ENCODE assay signal across 10 cellular contexts in the genomic region with DNA sequence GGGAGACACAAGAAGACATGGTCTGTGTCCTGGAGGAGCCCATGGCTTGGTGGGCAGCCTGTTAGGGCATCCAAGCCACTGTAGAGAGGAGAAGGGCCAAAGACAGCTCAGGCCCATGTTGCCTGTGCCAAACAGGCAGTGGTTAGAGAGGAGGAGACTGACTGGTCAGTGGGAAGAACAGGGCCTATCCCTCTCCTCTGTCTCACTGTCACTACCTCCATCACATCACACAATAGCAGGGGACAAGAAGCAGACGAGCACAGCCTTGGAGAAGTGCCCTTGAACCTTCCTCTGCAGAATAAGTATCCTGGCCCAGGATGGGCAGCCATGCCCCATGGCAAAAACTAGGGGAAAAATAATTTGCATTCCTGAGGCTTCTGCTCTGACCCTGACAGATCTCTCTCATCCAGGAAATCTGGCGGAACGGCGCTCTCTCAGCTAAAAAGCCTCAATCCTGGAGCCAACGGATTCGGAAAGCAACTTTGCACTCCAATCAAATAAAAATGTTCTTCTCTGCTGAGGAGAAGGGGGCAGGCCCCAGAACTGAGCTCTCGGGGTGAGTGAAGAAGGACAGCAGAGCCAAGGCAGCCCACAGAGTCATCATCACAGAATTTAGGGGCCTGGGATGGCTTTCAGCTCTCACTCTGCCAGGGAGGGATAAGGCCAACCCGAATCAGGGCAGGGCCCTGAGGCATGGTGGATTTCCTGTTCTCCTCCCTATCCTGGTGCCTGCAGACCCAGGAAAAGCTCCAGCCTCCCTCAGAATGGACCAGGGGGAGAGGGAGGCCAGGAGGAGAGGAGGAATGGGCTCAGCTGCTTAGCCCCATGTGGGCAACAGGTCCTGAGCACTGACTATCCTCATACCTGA. TPM values are rescaled to one million over a fixed set of nuclear protein-coding genes. Genes with fewer than 3 reads are reported as not detected.
DNase-seq lines count a peak whose midpoint lies in the region; ATAC-seq, FAIRE-seq and TF ChIP-seq lines count a peak whose summit lies in the region.
"Had no signal": no experiment of that assay in that cellular context is flagged by ENCODE, and none has a peak within 500 bp of the region (broad histone marks: within the 10 kb centered on the region; RNA-seq: fewer than 3 reads in every experiment).

No MANE protein-coding gene starts in this region.

- H3K27me3 Mint-ChIP-seq in dendritic cell treated with granulocyte-macrophage colony-stimulating factor and Interleukin-4, amounts not matched to agents 40 ng/mL and 50 ng/mL, for 4 days, result peaks cover 34% of the 10 kb centered on the region
- H3K27me3 Mint-ChIP-seq in naive thymus-derived CD4-positive, alpha-beta T cell, result peaks cover 0 to 19% (median 0%) of the 10 kb centered on the region in 5 donors

- intact Hi-C loops in Right ventricle myocardium inferior (cut with DNase I), result no loop called here
- intact Hi-C loops in cardiac septum (cut with DNase I), result no loop called here
- intact Hi-C loops in dendritic cell treated with granulocyte-macrophage colony-stimulating factor and Interleukin-4, amounts not matched to agents 40 ng/mL and 50 ng/mL, for 4 days (cut with micrococcal nuclease), result no loop called here
- intact Hi-C loops in naive thymus-derived CD4-positive, alpha-beta T cell (cut with micrococcal nuclease), result no loop called here
- intact Hi-C loops in kidney (cut with DNase I), result no loop called here

- no peak for DNase-seq in Right ventricle myocardium inferior (ENCODE audit: missing footprints)
- no peak for DNase-seq in cardiac septum (ENCODE audit: low spot score)
- no peak for DNase-seq in naive thymus-derived CD4-positive, alpha-beta T cell
- no peak for DNase-seq in dermis blood vessel endothelial cell
- DNase-seq in kidney, result no peak
- DNase-seq in LoVo (ENCODE audit: low spot score), result no peak

- H3K36me3 ChIP-seq in naive thymus-derived CD4-positive, alpha-beta T cell (ENCODE audit: control insufficient read depth in 2 of 3, insufficient read depth in 3 of 3, low read length in 3 of 3), result no peaks in the 10 kb centered on the region
- no peaks in the 10 kb centered on the region for H3K36me3 ChIP-seq in kidney (ENCODE audit: control insufficient read depth in 1 of 2, insufficient read depth in 2 of 2, low read length in 2 of 2)

- no peaks in the 10 kb centered on the region for H3K9me3 ChIP-seq in naive thymus-derived CD4-positive, alpha-beta T cell (ENCODE audit: control insufficient read depth in 2 of 3, low read length in 3 of 3)
- no peaks in the 10 kb centered on the region for H3K9me3 ChIP-seq in kidney (ENCODE audit: control insufficient read depth in 1 of 2, low read length in 2 of 2)

- H3K27ac Mint-ChIP-seq in dendritic cell treated with granulocyte-macrophage colony-stimulating factor and Interleukin-4, amounts not matched to agents 40 ng/mL and 50 ng/mL, for 4 days, result peak overlapping the region; percentile 1
- peak overlapping the region in 8 of 9 donors; percentile 74 to 95 (median 86) for H3K27ac Mint-ChIP-seq in naive thymus-derived CD4-positive, alpha-beta T cell

- peaks cover 45% of the 10 kb centered on the region for H3K4me1 Mint-ChIP-seq in dendritic cell treated with granulocyte-macrophage colony-stimulating factor and Interleukin-4, amounts not matched to agents 40 ng/mL and 50 ng/mL, for 4 days (ENCODE audit: low read depth)
- peaks cover 14 to 27% (median 20%) of the 10 kb centered on the region in 7 donors for H3K4me1 Mint-ChIP-seq in naive thymus-derived CD4-positive, alpha-beta T cell

- peaks cover 3 to 5% of the 10 kb centered on the region in 2 donors for H3K4me1 ChIP-seq in naive thymus-derived CD4-positive, alpha-beta T cell (ENCODE audit: control insufficient read depth in 2 of 2, insufficient read depth in 2 of 2, low read length in 2 of 2)
- peaks cover 5 to 6% of the 10 kb centered on the region in 2 donors for H3K4me1 ChIP-seq in kidney (ENCODE audit: control insufficient read depth in 1 of 2, insufficient read depth in 1 of 2, low read depth in 1 of 2, low read length in 2 of 2)

- H3K9me3 Mint-ChIP-seq in dendritic cell treated with granulocyte-macrophage colony-stimulating factor and Interleukin-4, amounts not matched to agents 40 ng/mL and 50 ng/mL, for 4 days, result no peaks in the 10 kb centered on the region
- H3K9me3 Mint-ChIP-seq in naive thymus-derived CD4-positive, alpha-beta T cell, result peaks cover 0 to 2% (median 0%) of the 10 kb centered on the region in 11 donors

- no peak overlapping the region for H3K27ac ChIP-seq in naive thymus-derived CD4-positive, alpha-beta T cell (ENCODE audit: low read depth, low read length)
- H3K27ac ChIP-seq in kidney (ENCODE audit: low read depth in 2 of 2, low read length in 2 of 2), result peak overlapping the region in 1 of 2 donors; percentile 10
- H3K27ac ChIP-seq: epithelial cell of prostate had no signal

- no peak for FAIRE-seq in kidney (lab: Jason Lieb, UNC)

- CTCF ChIA-PET in naive thymus-derived CD4-positive, alpha-beta T cell (lab: Charles Lee), result interaction anchor here (0.7 to 1.4 kb wide), 4 partner anchors 12 to 20 kb away, joined by 3 to 4 read pairs (median 3); no protein-coding TSS in a partner anchor

- no peak overlapping the region for H3K4me3 ChIP-seq in naive thymus-derived CD4-positive, alpha-beta T cell (ENCODE audit: low read length)
- peak overlapping the region in 1 of 2 donors; percentile 7 for H3K4me3 ChIP-seq in kidney (ENCODE audit: low read length in 2 of 2)

- H3K4me3 Mint-ChIP-seq in dendritic cell treated with granulocyte-macrophage colony-stimulating factor and Interleukin-4, amounts not matched to agents 40 ng/mL and 50 ng/mL, for 4 days, result no peak overlapping the region
- H3K4me3 Mint-ChIP-seq in naive thymus-derived CD4-positive, alpha-beta T cell, result peak overlapping the region; percentile 75 to 96 (median 86)

- ATAC-seq in Right ventricle myocardium inferior (peak; percentile 33), HG02884 (IDR thresholded peaks at IDR 0.05; ENCODE audit: unreplicated experiment) (no peak)
- no peak for ATAC-seq in naive thymus-derived CD4-positive, alpha-beta T cell

- H3K27me3 ChIP-seq in naive thymus-derived CD4-positive, alpha-beta T cell (ENCODE audit: control insufficient read depth in 2 of 2, insufficient read depth in 2 of 2, low read length in 2 of 2), result no peaks in the 10 kb centered on the region

- TF ChIP-seq CTCF in kidney (IDR thresholded peaks at IDR 0.05; ENCODE audit: borderline replicate concordance, extremely low read depth, insufficient read depth), result no peak

- POLR2A ChIA-PET in naive thymus-derived CD4-positive, alpha-beta T cell (lab: Charles Lee), result interaction anchor here (1.5 to 13.0 kb wide), 3 partner anchors 11 to 18 kb away, joined by 5 to 177 read pairs (median 16); no protein-coding TSS in a partner anchor

- no peaks in the 10 kb centered on the region for H3K36me3 Mint-ChIP-seq in dendritic cell treated with granulocyte-macrophage colony-stimulating factor and Interleukin-4, amounts not matched to agents 40 ng/mL and 50 ng/mL, for 4 days (ENCODE audit: low read depth)
- no peaks in the 10 kb centered on the region for H3K36me3 Mint-ChIP-seq in naive thymus-derived CD4-positive, alpha-beta T cell

- H3K9ac ChIP-seq in kidney (ENCODE audit: low read length in 2 of 2), result no peak overlapping the region

RNA-seq across cellular contexts. Expression of gene SHF, which starts 1.6 kb away (rescaled TPM):
- total RNA-seq in Right ventricle myocardium inferior (3.9 TPM), cardiac septum (4.2 TPM), dermis blood vessel endothelial cell (1.8 and 3.7 TPM in 2 replicates), kidney (5.2 TPM)
- total RNA-seq in naive thymus-derived CD4-positive, alpha-beta T cell, result 1 to 10 TPM; 3.5 to 8.7 (median 6.2) TPM
- 1 to 10 TPM; 2.5 to 3.0 TPM for polyA plus RNA-seq in naive thymus-derived CD4-positive, alpha-beta T cell
- polyA plus RNA-seq in kidney (ENCODE audit: insufficient read depth, low read depth, low replicate concordance), result 7.7 TPM

RNA-seq across cellular contexts. Expression of gene DUOX1, which starts 56.3 kb away (rescaled TPM):
- 1.0 TPM for total RNA-seq in Right ventricle myocardium inferior
- 0.59 TPM for total RNA-seq in cardiac septum
- total RNA-seq in naive thymus-derived CD4-positive, alpha-beta T cell, result under 1 TPM in 2 of 5 experiments, not detected in 3; 0.05 to 0.34 TPM
- polyA plus RNA-seq in naive thymus-derived CD4-positive, alpha-beta T cell, result 1 to 10 TPM; 1.2 to 2.0 TPM
- not detected in 2 replicates for total RNA-seq in dermis blood vessel endothelial cell
- 1.6 TPM for total RNA-seq in kidney
- 0.26 TPM for polyA plus RNA-seq in kidney (ENCODE audit: insufficient read depth, low read depth, low replicate concordance)

RNA-seq across cellular contexts. Expression of gene DUOXA1, which starts 56.5 kb away (rescaled TPM):
- total RNA-seq in Right ventricle myocardium inferior (0.68 TPM), cardiac septum (0.73 TPM), dermis blood vessel endothelial cell (not detected in 2 replicates), kidney (1.4 TPM)
- under 1 TPM in 2 of 5 experiments, not detected in 3; 0.49 to 0.51 TPM for total RNA-seq in naive thymus-derived CD4-positive, alpha-beta T cell
- polyA plus RNA-seq in naive thymus-derived CD4-positive, alpha-beta T cell, result under 1 TPM in 1 of 2 donors, not detected in 1; 0.22 TPM
- 0.52 TPM for polyA plus RNA-seq in kidney (ENCODE audit: insufficient read depth, low read depth, low replicate concordance)
- total RNA-seq: Daoy had no signal
